Comparison of ENCODE assay signal across 20 cellular contexts in the genomic region with DNA sequence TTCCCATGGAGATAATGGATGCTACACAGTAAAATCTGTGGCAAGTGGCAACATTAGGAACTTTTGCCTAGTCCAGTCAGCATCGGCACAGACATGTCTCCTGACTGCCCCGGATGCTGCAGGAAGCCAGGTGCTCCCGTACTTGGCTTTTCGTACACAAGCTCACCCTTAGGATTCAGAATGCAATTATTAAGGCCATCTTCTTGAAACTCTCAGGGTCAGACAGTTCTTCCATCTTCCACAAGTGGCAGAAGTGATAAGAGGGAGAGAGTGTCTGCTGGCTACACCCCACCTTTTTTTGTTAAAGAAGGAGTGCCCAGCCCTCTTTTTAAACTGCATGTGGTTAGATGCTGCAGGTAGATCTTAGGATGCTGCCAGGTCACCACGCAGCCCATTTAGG.
"Had no signal": no experiment of that assay in that cellular context is flagged by ENCODE, and none has a peak within 500 bp of the region (broad histone marks: within the 10 kb centered on the region; RNA-seq: fewer than 3 reads in every experiment).

No MANE protein-coding gene starts in this region.

- H3K27me3 ChIP-seq: brain microvascular endothelial cell, colonic mucosa, left lung, upper lobe of left lung had no signal

- H3K9me3 Mint-ChIP-seq: activated naive CD4-positive, alpha-beta T cell treated with anti-CD3 and anti-CD28 coated beads, Interleukin-2, amount 10 ng/mL, durations not matched to agents 7 days and 5 days; activated naive CD8-positive, alpha-beta T cell treated with anti-CD3 and anti-CD28 coated beads, Interleukin-2, amount 50 U/mL, for 24 hours; endodermal cell had no signal

- H3K9me3 ChIP-seq: colonic mucosa, left lung, thoracic aorta, upper lobe of left lung had no signal

- DNase-seq: activated CD4-positive, alpha-beta T cell treated with anti-CD3 and anti-CD28 coated beads, Interleukin-2, amount 50 U/mL, for 1 hour; activated CD8-positive, alpha-beta memory T cell treated with anti-CD3 and anti-CD28 coated beads for 24 hours; activated CD8-positive, alpha-beta memory T cell treated with anti-CD3 and anti-CD28 coated beads, Interleukin-2, amount 50 U/mL, for 48 hours; activated effector memory CD4-positive, alpha-beta T cell treated with Interleukin-2 at 50 U/mL for 16 hours; activated naive CD4-positive, alpha-beta T cell treated with anti-CD3 and anti-CD28 coated beads, Interleukin-2, amount 10 ng/mL, durations not matched to agents 7 days and 5 days; activated naive CD8-positive, alpha-beta T cell treated with anti-CD3 and anti-CD28 coated beads, Interleukin-2, amount 50 U/mL, for 24 hours; activated T-cell treated with anti-CD3 and anti-CD28 coated beads, Interleukin-2, amount 50 U/mL, for 48 hours; anterior cingulate cortex; brain microvascular endothelial cell; central memory CD4-positive, alpha-beta T cell; colonic mucosa; endodermal cell; left lung; occipital lobe; stimulated activated naive B cell treated with anti-CD40 and anti-IgM and Interleukin-4, amounts not matched to agents 10 μg/mL and 1 μg/mL and 100 μg/mL, for 72 hours; T-helper 9 cell; upper lobe of left lung had no signal

- H3K27ac ChIP-seq: brain microvascular endothelial cell, colonic mucosa, epithelial cell of prostate, left lung, thoracic aorta, upper lobe of left lung had no signal

- H3K27me3 Mint-ChIP-seq: activated naive CD4-positive, alpha-beta T cell treated with anti-CD3 and anti-CD28 coated beads, Interleukin-2, amount 10 ng/mL, durations not matched to agents 7 days and 5 days had no signal

- H3K36me3 ChIP-seq: brain microvascular endothelial cell, colonic mucosa, left lung, thoracic aorta, upper lobe of left lung had no signal

- H3K36me3 Mint-ChIP-seq: activated naive CD4-positive, alpha-beta T cell treated with anti-CD3 and anti-CD28 coated beads, Interleukin-2, amount 10 ng/mL, durations not matched to agents 7 days and 5 days; stimulated activated naive B cell treated with anti-CD40 and anti-IgM and Interleukin-4, amounts not matched to agents 10 μg/mL and 1 μg/mL and 100 μg/mL, for 72 hours had no signal

- ATAC-seq: activated naive CD8-positive, alpha-beta T cell treated with anti-CD3 and anti-CD28 coated beads, Interleukin-2, amount 50 U/mL, for 24 hours; stimulated activated naive B cell treated with anti-CD40 and anti-IgM and Interleukin-4, amounts not matched to agents 10 μg/mL and 1 μg/mL and 100 μg/mL, for 72 hours had no signal

- H3K4me1 Mint-ChIP-seq: activated naive CD4-positive, alpha-beta T cell treated with anti-CD3 and anti-CD28 coated beads, Interleukin-2, amount 10 ng/mL, durations not matched to agents 7 days and 5 days; activated naive CD8-positive, alpha-beta T cell treated with anti-CD3 and anti-CD28 coated beads, Interleukin-2, amount 50 U/mL, for 24 hours; stimulated activated naive B cell treated with anti-CD40 and anti-IgM and Interleukin-4, amounts not matched to agents 10 μg/mL and 1 μg/mL and 100 μg/mL, for 72 hours had no signal

- H3K27ac Mint-ChIP-seq: activated naive CD4-positive, alpha-beta T cell treated with anti-CD3 and anti-CD28 coated beads, Interleukin-2, amount 10 ng/mL, durations not matched to agents 7 days and 5 days; activated naive CD8-positive, alpha-beta T cell treated with anti-CD3 and anti-CD28 coated beads, Interleukin-2, amount 50 U/mL, for 24 hours; endodermal cell; progenitor cell of endocrine pancreas; stimulated activated naive B cell treated with anti-CD40 and anti-IgM and Interleukin-4, amounts not matched to agents 10 μg/mL and 1 μg/mL and 100 μg/mL, for 72 hours had no signal

- H3K4me1 ChIP-seq: colonic mucosa, left lung, upper lobe of left lung had no signal

- H3K4me3 Mint-ChIP-seq: activated naive CD4-positive, alpha-beta T cell treated with anti-CD3 and anti-CD28 coated beads, Interleukin-2, amount 10 ng/mL, durations not matched to agents 7 days and 5 days; activated naive CD8-positive, alpha-beta T cell treated with anti-CD3 and anti-CD28 coated beads, Interleukin-2, amount 50 U/mL, for 24 hours; endodermal cell; stimulated activated naive B cell treated with anti-CD40 and anti-IgM and Interleukin-4, amounts not matched to agents 10 μg/mL and 1 μg/mL and 100 μg/mL, for 72 hours had no signal

- H3K4me3 ChIP-seq: colonic mucosa, left lung, thoracic aorta, upper lobe of left lung had no signal
